Comparison of ENCODE assay signal across 25 cellular contexts in genomic region chr19:17724655-17725054, GRCh38. TPM values are rescaled to one million over a fixed set of nuclear protein-coding genes. Genes with fewer than 3 reads are reported as not detected.
DNase-seq lines count a peak whose midpoint lies in the region; ATAC-seq, FAIRE-seq and TF ChIP-seq lines count a peak whose summit lies in the region.
"Had no signal": no experiment of that assay in that cellular context is flagged by ENCODE, and none has a peak within 500 bp of the region (broad histone marks: within the 10 kb centered on the region; RNA-seq: fewer than 3 reads in every experiment).

No MANE protein-coding gene starts in this region.

- CTCF ChIA-PET in CD4-positive, alpha-beta T cell (lab: Charles Lee): interaction anchor here (1.5 to 2.0 kb wide), 4 partner anchors 26 to 131 kb away, joined by 4 to 5 read pairs (median 5); partner anchors contain the start of gene FCHO1

- H3K4me3 ChIP-seq in BLaER1: no peak overlapping the region
- H3K4me3 ChIP-seq in bronchial epithelial cell (ENCODE audit: low read depth, low read length): no peak overlapping the region
- H3K4me3 ChIP-seq in testis: no peak overlapping the region
- H3K4me3 ChIP-seq: K562 had no signal

- peaks cover 99% of the 10 kb centered on the region for H4K20me1 ChIP-seq in BLaER1

- peaks cover 50% of the 10 kb centered on the region for H3K4me1 ChIP-seq in BLaER1
- H3K4me1 ChIP-seq in testis: peaks cover 33% of the 10 kb centered on the region

- H3K9me3 ChIP-seq in BLaER1: no peaks in the 10 kb centered on the region
- no peaks in the 10 kb centered on the region for H3K9me3 ChIP-seq in CD4-positive, alpha-beta T cell (ENCODE audit: control insufficient read depth, low read length)
- no peaks in the 10 kb centered on the region for H3K9me3 ChIP-seq in testis

- H3K36me3 ChIP-seq in BLaER1 (peaks cover 70% of the 10 kb centered on the region), bronchial epithelial cell (ENCODE audit: control insufficient read depth, insufficient read depth, low read length) (peaks cover 14% of the 10 kb centered on the region), testis (ENCODE audit: low read depth, missing control alignments) (no peaks in the 10 kb centered on the region)

- H3K9ac ChIP-seq in BLaER1: no peak overlapping the region; the same call in 1 of the 2 replicates

- H3K4me2 ChIP-seq in BLaER1: 0 out of 2 replicates have a peak overlapping the region, but pooled peaks have one; percentile 99

- POLR2A ChIA-PET in CD4-positive, alpha-beta T cell (lab: Charles Lee): interaction anchor here (1.0 kb wide), 1 partner anchor 122 kb away, joined by 3 read pairs; no protein-coding TSS in a partner anchor

- TF ChIP-seq POLR2A in testis (IDR thresholded peaks at IDR 0.05): no peak

- H3K27ac Mint-ChIP-seq in CD4-positive, alpha-beta T cell: no peak overlapping the region
- H3K27ac Mint-ChIP-seq in stimulated activated naive B cell treated with anti-CD40 and anti-IgM and Interleukin-4, amounts not matched to agents 10 μg/mL and 1 μg/mL and 100 μg/mL, for 72 hours: peak overlapping the region; percentile 2
- H3K27ac Mint-ChIP-seq in activated T-helper 2 cell treated with anti-CD3 and anti-CD28 coated beads, Interferon-gamma antibody, Interleukin-2, Interleukin-4, amounts not matched to agents 10 μg/mL and 5 μg/mL and 100 μg/mL, durations not matched to agents 14 hours and 24 hours and 36 hours: no peak overlapping the region

- H3K27ac ChIP-seq in BLaER1 (peak overlapping the region; percentile 64), testis (no peak overlapping the region)
- no peak overlapping the region for H3K27ac ChIP-seq in CD4-positive, alpha-beta T cell (ENCODE audit: low read depth, low read length)

- no peak for ATAC-seq in CD4-positive, alpha-beta T cell (ENCODE audit: poor library complexity)
- no peak for ATAC-seq in stimulated activated naive B cell treated with anti-CD40 and anti-IgM and Interleukin-4, amounts not matched to agents 10 μg/mL and 1 μg/mL and 100 μg/mL, for 72 hours (replicated peaks)
- ATAC-seq: PC-3 had no signal

- no peaks in the 10 kb centered on the region for H3K9me3 Mint-ChIP-seq in CD4-positive, alpha-beta T cell
- H3K9me3 Mint-ChIP-seq in stimulated activated naive B cell treated with anti-CD40 and anti-IgM and Interleukin-4, amounts not matched to agents 10 μg/mL and 1 μg/mL and 100 μg/mL, for 72 hours: no peaks in the 10 kb centered on the region
- no peaks in the 10 kb centered on the region for H3K9me3 Mint-ChIP-seq in activated T-helper 2 cell treated with anti-CD3 and anti-CD28 coated beads, Interferon-gamma antibody, Interleukin-2, Interleukin-4, amounts not matched to agents 10 μg/mL and 5 μg/mL and 100 μg/mL, durations not matched to agents 14 hours and 24 hours and 36 hours
- H3K9me3 Mint-ChIP-seq: CD8-positive, alpha-beta memory T cell had no signal

- WGBS in testis, 2 donors: 94 to 96% methylated on average over 7 of the region's 7 CpGs

- peaks cover 23% of the 10 kb centered on the region for H3K4me1 Mint-ChIP-seq in CD4-positive, alpha-beta T cell (ENCODE audit: low read depth)
- peaks cover 29% of the 10 kb centered on the region in 2 donors for H3K4me1 Mint-ChIP-seq in stimulated activated naive B cell treated with anti-CD40 and anti-IgM and Interleukin-4, amounts not matched to agents 10 μg/mL and 1 μg/mL and 100 μg/mL, for 72 hours
- H3K4me1 Mint-ChIP-seq in activated T-helper 2 cell treated with anti-CD3 and anti-CD28 coated beads, Interferon-gamma antibody, Interleukin-2, Interleukin-4, amounts not matched to agents 10 μg/mL and 5 μg/mL and 100 μg/mL, durations not matched to agents 14 hours and 24 hours and 36 hours (ENCODE audit: low read depth): peaks cover 24% of the 10 kb centered on the region

- peak; percentile 66 for FAIRE-seq in bronchial epithelial cell (lab: Jason Lieb, UNC)
- no peak for FAIRE-seq in urothelium cell line (lab: Jason Lieb, UNC)
- FAIRE-seq: A204.1, GM18507, H54, HTR-8/SVneo, K562 had no signal

- no peaks in the 10 kb centered on the region for H3K27me3 Mint-ChIP-seq in CD4-positive, alpha-beta T cell
- no peaks in the 10 kb centered on the region for H3K27me3 Mint-ChIP-seq in stimulated activated naive B cell treated with anti-CD40 and anti-IgM and Interleukin-4, amounts not matched to agents 10 μg/mL and 1 μg/mL and 100 μg/mL, for 72 hours
- H3K27me3 Mint-ChIP-seq in activated T-helper 2 cell treated with anti-CD3 and anti-CD28 coated beads, Interferon-gamma antibody, Interleukin-2, Interleukin-4, amounts not matched to agents 10 μg/mL and 5 μg/mL and 100 μg/mL, durations not matched to agents 14 hours and 24 hours and 36 hours (ENCODE audit: low read depth): no peaks in the 10 kb centered on the region
- H3K27me3 Mint-ChIP-seq: CD8-positive, alpha-beta memory T cell had no signal

- intact Hi-C loops in CD4-positive, alpha-beta T cell (cut with DNase I, micrococcal nuclease): no loop called here
- intact Hi-C loops in activated T-helper 2 cell treated with anti-CD3 and anti-CD28 coated beads, Interferon-gamma antibody, Interleukin-2, Interleukin-4, amounts not matched to agents 10 μg/mL and 5 μg/mL and 100 μg/mL, durations not matched to agents 14 hours and 24 hours and 36 hours (cut with micrococcal nuclease): no loop called here
- intact Hi-C loops in testis (cut with DNase I; ENCODE audit: low total_unique reads): no loop called here

- H3K27me3 ChIP-seq in BLaER1 (no peaks in the 10 kb centered on the region), bronchial epithelial cell (ENCODE audit: control insufficient read depth, insufficient read depth, low read length) (no peaks in the 10 kb centered on the region), testis (no peaks in the 10 kb centered on the region)
- no peaks in the 10 kb centered on the region for H3K27me3 ChIP-seq in CD4-positive, alpha-beta T cell (ENCODE audit: control insufficient read depth, insufficient read depth, low read length)

- no peak for TF ChIP-seq CTCF in CD4-positive, alpha-beta T cell (IDR thresholded peaks at IDR 0.05)
- TF ChIP-seq CTCF in bronchial epithelial cell (IDR thresholded peaks at IDR 0.05; ENCODE audit: insufficient read depth, low read length, severe bottlenecking) (no peak), testis (IDR thresholded peaks at IDR 0.05) (no peak)

- peak overlapping the region; percentile 42 for H3K4me3 Mint-ChIP-seq in CD4-positive, alpha-beta T cell
- H3K4me3 Mint-ChIP-seq in stimulated activated naive B cell treated with anti-CD40 and anti-IgM and Interleukin-4, amounts not matched to agents 10 μg/mL and 1 μg/mL and 100 μg/mL, for 72 hours: no peak overlapping the region
- no peak overlapping the region for H3K4me3 Mint-ChIP-seq in activated T-helper 2 cell treated with anti-CD3 and anti-CD28 coated beads, Interferon-gamma antibody, Interleukin-2, Interleukin-4, amounts not matched to agents 10 μg/mL and 5 μg/mL and 100 μg/mL, durations not matched to agents 14 hours and 24 hours and 36 hours (ENCODE audit: low read depth)

- H3K36me3 Mint-ChIP-seq in CD4-positive, alpha-beta T cell (ENCODE audit: low read depth): peaks cover 55% of the 10 kb centered on the region
- H3K36me3 Mint-ChIP-seq in stimulated activated naive B cell treated with anti-CD40 and anti-IgM and Interleukin-4, amounts not matched to agents 10 μg/mL and 1 μg/mL and 100 μg/mL, for 72 hours: peaks cover 47 to 48% of the 10 kb centered on the region in 2 donors
- H3K36me3 Mint-ChIP-seq in activated T-helper 2 cell treated with anti-CD3 and anti-CD28 coated beads, Interferon-gamma antibody, Interleukin-2, Interleukin-4, amounts not matched to agents 10 μg/mL and 5 μg/mL and 100 μg/mL, durations not matched to agents 14 hours and 24 hours and 36 hours (ENCODE audit: low read depth): peaks cover 44% of the 10 kb centered on the region

- no peak for DNase-seq in CD4-positive, alpha-beta T cell
- no peak for DNase-seq in bronchial epithelial cell (ENCODE audit: low read depth)
- no peak for DNase-seq in stimulated activated naive B cell treated with anti-CD40 and anti-IgM and Interleukin-4, amounts not matched to agents 10 μg/mL and 1 μg/mL and 100 μg/mL, for 72 hours
- no peak for DNase-seq in urothelium cell line (ENCODE audit: low spot score)
- no peak for DNase-seq in activated T-helper 2 cell treated with anti-CD3 and anti-CD28 coated beads, Interferon-gamma antibody, Interleukin-2, Interleukin-4, amounts not matched to agents 10 μg/mL and 5 μg/mL and 100 μg/mL, durations not matched to agents 14 hours and 24 hours and 36 hours (ENCODE audit: low spot score)
- DNase-seq in testis: no peak
- DNase-seq: C1 segment of cervical spinal cord; CD8-positive, alpha-beta memory T cell; DMS153; MV-4-11; NCI-H1105; NCI-H1436 treated with DMSO at 0.1 percent for 48 hours; NCI-H187 treated with DMSO at 0.1 percent for 48 hours; NCI-H2107; NCI-H446; NCI-H524 treated with DMSO at 0.1 percent for 48 hours; NCI-H774; PC-3 had no signal

RNA-seq across cellular contexts. Expression of gene MAP1S, which starts 5.4 kb away (rescaled TPM):
- 10 to 100 TPM; 18.1 to 21.4 TPM for total RNA-seq in CD4-positive, alpha-beta T cell
- total RNA-seq in bronchial epithelial cell: 3.7 and 15.9 TPM in 2 replicates
- total RNA-seq in activated T-helper 2 cell treated with anti-CD3 and anti-CD28 coated beads, Interferon-gamma antibody, Interleukin-2, Interleukin-4, amounts not matched to agents 10 μg/mL and 5 μg/mL and 100 μg/mL, durations not matched to agents 14 hours and 24 hours and 36 hours: 66.7 and 80.3 TPM in 2 replicates
- 100 to 1,000 TPM in 1 of 2 donors, 10 to 100 TPM in 1; 95.5 to 106 TPM for total RNA-seq in testis
- 123 TPM for polyA plus RNA-seq in testis (ENCODE audit: insufficient read depth, low read depth, low replicate concordance)

RNA-seq across cellular contexts. Expression of gene FCHO1, which starts 26.6 kb away (rescaled TPM):
- total RNA-seq in CD4-positive, alpha-beta T cell: 10 to 100 TPM; 40.7 to 43.1 TPM
- total RNA-seq in bronchial epithelial cell (0.26 and 0.90 TPM in 2 replicates), testis (10 to 100 TPM; 12.8 to 15.6 TPM)
- total RNA-seq in activated T-helper 2 cell treated with anti-CD3 and anti-CD28 coated beads, Interferon-gamma antibody, Interleukin-2, Interleukin-4, amounts not matched to agents 10 μg/mL and 5 μg/mL and 100 μg/mL, durations not matched to agents 14 hours and 24 hours and 36 hours: 74.7 and 75.6 TPM in 2 replicates
- polyA plus RNA-seq in testis (ENCODE audit: insufficient read depth, low read depth, low replicate concordance): 9.8 TPM

RNA-seq across cellular contexts. Expression of gene UNC13A, which starts 36.5 kb away (rescaled TPM):
- total RNA-seq in CD4-positive, alpha-beta T cell: under 1 TPM; 0.11 to 0.14 TPM
- total RNA-seq in bronchial epithelial cell (under 0.01 TPM in 1 of 2 replicates, not detected in the other), testis (1 to 10 TPM; 2.6 to 3.2 TPM)
- 0.02 TPM in 1 of 2 replicates, not detected in the other for total RNA-seq in activated T-helper 2 cell treated with anti-CD3 and anti-CD28 coated beads, Interferon-gamma antibody, Interleukin-2, Interleukin-4, amounts not matched to agents 10 μg/mL and 5 μg/mL and 100 μg/mL, durations not matched to agents 14 hours and 24 hours and 36 hours
- 1.2 TPM for polyA plus RNA-seq in testis (ENCODE audit: insufficient read depth, low read depth, low replicate concordance)
- total RNA-seq: CD8-positive, alpha-beta memory T cell; LHCN-M2; PC-3 had no signal
- polyA plus RNA-seq: CD8-positive, alpha-beta memory T cell had no signal
